ENCODE assay signal across 22 cellular contexts in the genomic region with DNA sequence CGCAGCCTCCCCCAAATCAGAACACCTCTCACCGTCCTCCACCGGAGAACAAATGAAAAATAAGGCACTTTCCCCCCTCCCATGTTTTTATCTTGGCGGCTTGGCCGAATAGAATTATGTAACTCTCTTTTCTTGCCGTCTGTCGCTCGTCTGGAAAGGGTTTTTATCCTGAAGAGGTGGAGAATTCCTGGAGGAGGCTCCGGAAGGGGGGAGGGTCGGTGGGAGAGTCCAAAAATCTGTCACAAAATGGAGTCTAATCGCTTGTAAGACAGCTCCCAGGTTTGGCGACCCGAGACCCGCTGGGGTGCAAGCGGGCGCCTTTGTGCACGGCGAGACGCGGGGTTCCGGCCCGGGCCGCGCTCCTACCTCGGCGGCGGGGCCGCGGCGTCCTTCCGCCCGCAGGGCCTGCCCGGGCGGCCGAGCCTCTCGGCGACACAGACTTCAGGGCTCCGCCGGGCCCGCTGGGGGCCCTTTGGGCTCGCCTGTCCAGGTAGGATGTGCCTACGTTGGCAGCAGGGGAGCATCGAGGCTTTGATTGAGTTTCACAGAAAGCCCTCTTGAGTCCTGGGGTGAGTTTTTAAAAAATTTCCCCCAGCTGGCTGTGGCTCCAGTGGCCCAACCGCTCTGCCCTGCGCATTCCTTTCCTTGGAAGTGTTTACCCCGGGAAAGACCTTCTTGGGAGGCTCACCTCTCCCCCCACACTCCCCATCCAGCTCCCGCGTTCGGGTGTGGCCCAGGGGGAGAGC. TPM values are rescaled to one million over a fixed set of nuclear protein-coding genes. Genes with fewer than 3 reads are reported as not detected.
A peak's percentile ranks its signal among the peaks of the same experiment; 100 is the strongest.
DNase-seq lines count a peak whose midpoint lies in the region; ATAC-seq, FAIRE-seq and TF ChIP-seq lines count a peak whose summit lies in the region.
"Had no signal": no experiment of that assay in that cellular context is flagged by ENCODE, and none has a peak within 500 bp of the region (broad histone marks: within the 10 kb centered on the region; RNA-seq: fewer than 3 reads in every experiment).

No MANE protein-coding gene starts in this region.

- no peaks in the 10 kb centered on the region for H3K36me3 Mint-ChIP-seq in activated CD4-positive, alpha-beta T cell treated with anti-CD3 and anti-CD28 coated beads, Interleukin-2, amount 10 ng/mL, durations not matched to agents 24 days and 14 days (ENCODE audit: low read depth)
- no peaks in the 10 kb centered on the region for H3K36me3 Mint-ChIP-seq in astrocyte (ENCODE audit: low read depth, unreplicated experiment)

- TF ChIP-seq POLR2A in spleen (IDR thresholded peaks at IDR 0.05): no peak

- intact Hi-C loops in activated CD4-positive, alpha-beta T cell treated with anti-CD3 and anti-CD28 coated beads, Interleukin-2, amount 10 ng/mL, durations not matched to agents 24 days and 14 days (cut with micrococcal nuclease): no loop called here
- intact Hi-C loops in spleen (cut with DNase I; ENCODE audit: low total_unique reads): no loop called here

- peaks cover 17% of the 10 kb centered on the region for H4K20me1 ChIP-seq in astrocyte (ENCODE audit: insufficient read depth, low read length)

- 5 to 11% (median 9%) methylated on average over 16 to 49 of the region's 49 CpGs for WGBS in spleen, 5 donors

- no peak overlapping the region for H3K4me3 Mint-ChIP-seq in activated CD4-positive, alpha-beta T cell treated with anti-CD3 and anti-CD28 coated beads, Interleukin-2, amount 10 ng/mL, durations not matched to agents 24 days and 14 days
- no peak overlapping the region for H3K4me3 Mint-ChIP-seq in astrocyte (ENCODE audit: unreplicated experiment)
- H3K4me3 Mint-ChIP-seq: T-helper 2 cell treated with Interferon-gamma antibody and Interleukin-4, amounts not matched to agents 5 μg/mL and 100 μg/mL, for 36 hours had no signal

- H3K27ac ChIP-seq in astrocyte (ENCODE audit: low read depth, low read length): no peak overlapping the region
- H3K27ac ChIP-seq in spleen: no peak overlapping the region
- H3K27ac ChIP-seq: esophagus squamous epithelium, pancreas, thyroid gland had no signal

- H3K27ac Mint-ChIP-seq in activated CD4-positive, alpha-beta T cell treated with anti-CD3 and anti-CD28 coated beads, Interleukin-2, amount 10 ng/mL, durations not matched to agents 24 days and 14 days: no peak overlapping the region
- H3K27ac Mint-ChIP-seq in astrocyte (ENCODE audit: unreplicated experiment): no peak overlapping the region
- H3K27ac Mint-ChIP-seq: T-helper 2 cell treated with Interferon-gamma antibody and Interleukin-4, amounts not matched to agents 5 μg/mL and 100 μg/mL, for 36 hours had no signal

- TF ChIP-seq CTCF in astrocyte (IDR thresholded peaks at IDR 0.05; ENCODE audit: insufficient read depth, low read depth, low read length) (no peak), spleen (IDR thresholded peaks at IDR 0.05 in 8 of 11, conservative IDR thresholded peaks at IDR 0.05 in 3 of 11) (no peak)

- no peaks in the 10 kb centered on the region for H3K9me3 Mint-ChIP-seq in activated CD4-positive, alpha-beta T cell treated with anti-CD3 and anti-CD28 coated beads, Interleukin-2, amount 10 ng/mL, durations not matched to agents 24 days and 14 days
- H3K9me3 Mint-ChIP-seq in astrocyte (ENCODE audit: unreplicated experiment): peaks cover 8% of the 10 kb centered on the region
- H3K9me3 Mint-ChIP-seq: T-helper 2 cell treated with Interferon-gamma antibody and Interleukin-4, amounts not matched to agents 5 μg/mL and 100 μg/mL, for 36 hours had no signal

- peaks cover 2% of the 10 kb centered on the region for H3K4me1 ChIP-seq in astrocyte (ENCODE audit: insufficient read depth, low read length)
- peaks cover 11 to 51% (median 27%) of the 10 kb centered on the region in 6 donors for H3K4me1 ChIP-seq in spleen
- H3K4me1 ChIP-seq: pancreas had no signal

- ATAC-seq in GM18520 (IDR thresholded peaks at IDR 0.05; ENCODE audit: unreplicated experiment) (no peak), GM18502 (IDR thresholded peaks at IDR 0.05; ENCODE audit: poor library complexity, unreplicated experiment) (no peak)
- ATAC-seq: mucosa of descending colon, pancreas had no signal

- H3K27me3 ChIP-seq in astrocyte (ENCODE audit: insufficient read depth, low read length): peaks cover 93% of the 10 kb centered on the region
- peaks cover 21 to 100% (median 92%) of the 10 kb centered on the region in 7 donors for H3K27me3 ChIP-seq in spleen (replicated peaks in 1 of 7)

- H3K36me3 ChIP-seq in astrocyte (ENCODE audit: insufficient read depth, low read length) (no peaks in the 10 kb centered on the region), spleen (no peaks in the 10 kb centered on the region)
- H3K36me3 ChIP-seq: esophagus squamous epithelium, pancreas, thyroid gland had no signal

- H3K27me3 Mint-ChIP-seq in activated CD4-positive, alpha-beta T cell treated with anti-CD3 and anti-CD28 coated beads, Interleukin-2, amount 10 ng/mL, durations not matched to agents 24 days and 14 days: peaks cover 81% of the 10 kb centered on the region
- peaks cover 80% of the 10 kb centered on the region for H3K27me3 Mint-ChIP-seq in astrocyte (ENCODE audit: low read depth, unreplicated experiment)

- H3K4me3 ChIP-seq in astrocyte (ENCODE audit: insufficient read depth, low read depth, low read length) (no peak overlapping the region), spleen (peak overlapping the region in 1 of 8 donors; percentile 13)
- H3K4me3 ChIP-seq: mucosa of descending colon, pancreas, thyroid gland had no signal

- peak; percentile 60 for DNase-seq in activated CD4-positive, alpha-beta T cell treated with anti-CD3 and anti-CD28 coated beads, Interleukin-2, amount 10 ng/mL, durations not matched to agents 24 days and 14 days
- no peak for DNase-seq in activated CD4-positive, alpha-beta T cell treated with anti-CD3 and anti-CD28 coated beads for 1 hour
- no peak for DNase-seq in astrocyte (ENCODE audit: low read depth)
- DNase-seq in left kidney (ENCODE audit: low read depth, low spot score): peak; percentile 64
- peak; percentile 70 for DNase-seq in spleen
- DNase-seq in Kasumi-1 (lab: John Stamatoyannopoulos, UW): no peak
- DNase-seq: activated CD4-positive, CD25-positive, alpha-beta regulatory T cell treated with anti-CD3 and anti-CD28 coated beads, Interleukin-2, amount 50 U/mL, for 72 hours; activated naive CD4-positive, alpha-beta T cell treated with Interleukin-2 at 50 U/mL for 16 hours; cortex of kidney; esophagus squamous epithelium; kidney glomerular epithelial cell; mucosa of descending colon; NCI-H1436 treated with DMSO at 0.1 percent for 48 hours; NCI-H446 treated with DMSO at 0.1 percent for 48 hours; Right ventricle myocardium superior; thyroid gland had no signal

- no peak overlapping the region for H3K9ac ChIP-seq in astrocyte (ENCODE audit: low read length)

- H3K9me3 ChIP-seq in astrocyte (ENCODE audit: insufficient read depth, low read depth, low read length): no peaks in the 10 kb centered on the region
- no peaks in the 10 kb centered on the region for H3K9me3 ChIP-seq in spleen
- H3K9me3 ChIP-seq: esophagus squamous epithelium, mucosa of descending colon, pancreas, thyroid gland had no signal

- H2AFZ ChIP-seq in astrocyte (ENCODE audit: low read depth, low read length): no peak overlapping the region

- H3K4me1 Mint-ChIP-seq in activated CD4-positive, alpha-beta T cell treated with anti-CD3 and anti-CD28 coated beads, Interleukin-2, amount 10 ng/mL, durations not matched to agents 24 days and 14 days: peaks cover 4% of the 10 kb centered on the region
- peaks cover 3% of the 10 kb centered on the region for H3K4me1 Mint-ChIP-seq in astrocyte (ENCODE audit: low read depth, unreplicated experiment)

- H3K79me2 ChIP-seq in astrocyte (ENCODE audit: insufficient read depth, low read length): no peaks in the 10 kb centered on the region

- peak overlapping the region; percentile 22 for H3K4me2 ChIP-seq in astrocyte (ENCODE audit: low read length)

- FAIRE-seq in astrocyte (lab: Jason Lieb, UNC): no peak
- FAIRE-seq: A204.1, pancreas had no signal

RNA-seq across cellular contexts. Expression of a gene that starts 5.0 kb away (rescaled TPM):
- total RNA-seq in activated CD4-positive, alpha-beta T cell treated with anti-CD3 and anti-CD28 coated beads, Interleukin-2, amount 10 ng/mL, durations not matched to agents 24 days and 14 days: not detected in 2 replicates
- total RNA-seq in astrocyte (0.07 and 0.45 TPM in 2 replicates), spleen (under 1 TPM in 1 of 7 donors, not detected in 6; 0.25 TPM)
- under 1 TPM in 1 of 3 donors, not detected in 2; 0.02 TPM for polyA plus RNA-seq in spleen
- polyA plus RNA-seq: CD14-positive monocyte had no signal

Comparison
In these comparisons a context has a peak if more than half of its experiments do, and no peak if none do; other contexts are left out.
1. DNase-seq: peak in activated CD4-positive, alpha-beta T cell treated with anti-CD3 and anti-CD28 coated beads, Interleukin-2, amount 10 ng/mL, durations not matched to agents 24 days and 14 days (single experiment), left kidney (single experiment) and spleen (single experiment); none in activated CD4-positive, alpha-beta T cell treated with anti-CD3 and anti-CD28 coated beads for 1 hour (single experiment), astrocyte (single experiment) and Kasumi-1 (0 of 2).